Comparison of ENCODE assay signal across 8 cellular contexts in genomic region chr14:59274991-59275391, GRCh38.
DNase-seq lines count a peak whose midpoint lies in the region; ATAC-seq and TF ChIP-seq lines count a peak whose summit lies in the region.

No MANE protein-coding gene starts in this region.

- no TSS peak for BruUV-seq in Panc1 (replicated peaks; lab: Mats Ljungman, UMichigan)

- H3K27me3 ChIP-seq in Panc1 (ENCODE audit: control insufficient read depth, insufficient read depth, low read length) (no peaks in the 10 kb centered on the region), heart left ventricle (no peaks in the 10 kb centered on the region), aorta (ENCODE audit: control insufficient read depth in 1 of 2, insufficient read depth in 2 of 2, low read length in 1 of 2) (no peaks in the 10 kb centered on the region)

- DNase-seq in NCI-H510A (lab: John Stamatoyannopoulos, UW), result peak; percentile 10
- DNase-seq in NCI-H510A treated with DMSO at 0.1 percent for 48 hours (lab: John Stamatoyannopoulos, UW), result no peak
- no peak for DNase-seq in Panc1 (ENCODE audit: low read depth, low spot score)
- DNase-seq in heart left ventricle, result peak; percentile 27 to 68 (median 36)
- DNase-seq in aorta, result no peak
- DNase-seq in T-helper 9 cell, result no peak
- no peak for DNase-seq in stimulated activated CD4-positive, alpha-beta T cell treated with anti-CD3 and anti-CD28 coated beads, Interleukin-15, amount 100 ng/mL, for 24 hours

- H3K4me3 ChIP-seq in Panc1 (ENCODE audit: low read depth in 2 of 2, low read length in 2 of 2) (no peak overlapping the region), heart left ventricle (no peak overlapping the region), aorta (ENCODE audit: low read length in 2 of 2) (no peak overlapping the region)

- H3K36me3 ChIP-seq in Panc1 (ENCODE audit: control insufficient read depth, insufficient read depth, low read length) (no peaks in the 10 kb centered on the region), heart left ventricle (peaks cover 0 to 1% (median 0%) of the 10 kb centered on the region in 9 donors), aorta (ENCODE audit: control insufficient read depth in 1 of 2, insufficient read depth in 2 of 2, low read length in 1 of 2) (no peaks in the 10 kb centered on the region)

- H3K4me1 ChIP-seq in Panc1 (ENCODE audit: control insufficient read depth, insufficient read depth, low read length) (peaks cover 11% of the 10 kb centered on the region), heart left ventricle (peaks cover 0 to 78% (median 37%) of the 10 kb centered on the region in 12 donors), aorta (ENCODE audit: control insufficient read depth in 1 of 2, insufficient read depth in 2 of 2, low read length in 2 of 2) (peaks cover 4 to 9% of the 10 kb centered on the region in 2 donors)

- CTCF ChIA-PET in Panc1 (lab: Charles Lee), result no interaction called here

- in situ Hi-C loops in Panc1 (cut with HindIII; ENCODE audit: low pct_unique_long_range_greater_than_20kb, low sequenced_read_pairs), result no loop called here

- TF ChIP-seq POLR2A in heart left ventricle (IDR thresholded peaks at IDR 0.05), result no peak

- intact Hi-C loops in Panc1 (cut with micrococcal nuclease; ENCODE audit: unreplicated experiment), result no loop called here
- intact Hi-C loops in heart left ventricle (cut with DNase I), result no loop called here
- intact Hi-C loops in aorta (cut with DNase I), result loop anchor here (5.0 to 10.0 kb wide), 3 partner anchors 60 to 83 kb away; no protein-coding TSS in a partner anchor

- 33 to 42% (median 37%) methylated on average over 3 of the region's 3 CpGs for WGBS in heart left ventricle, 4 donors
- 3 to 7% methylated on average over 3 of the region's 3 CpGs for WGBS in aorta, 2 donors

- H3K27ac ChIP-seq in Panc1 (ENCODE audit: low read length), result peak overlapping the region; percentile 54
- peak overlapping the region in 9 of 12 donors; percentile 6 to 68 (median 39) for H3K27ac ChIP-seq in heart left ventricle
- peak overlapping the region; percentile 73 to 87 for H3K27ac ChIP-seq in aorta (ENCODE audit: low read depth in 1 of 2, low read length in 2 of 2)

- no peaks in the 10 kb centered on the region; the same call in 1 of the 2 replicates for H3K9me3 ChIP-seq in Panc1 (ENCODE audit: control insufficient read depth, insufficient read depth, low read depth, low read length)
- H3K9me3 ChIP-seq in heart left ventricle, result no peaks in the 10 kb centered on the region
- no peaks in the 10 kb centered on the region for H3K9me3 ChIP-seq in aorta (ENCODE audit: control insufficient read depth, low read length)

- peak; percentile 33 for ATAC-seq in HG02970 (IDR thresholded peaks at IDR 0.05; ENCODE audit: low FRiP score, unreplicated experiment)
- ATAC-seq in Panc1, result peak; percentile 60; the same call in 1 of the 2 replicates
- ATAC-seq in heart left ventricle, result peak; percentile 61 to 66 (median 63)
- ATAC-seq in aorta (ENCODE audit: low FRiP score), result peak; percentile 16

- POLR2A ChIA-PET in Panc1 (lab: Charles Lee), result no interaction called here

- TF ChIP-seq CTCF in Panc1 (IDR thresholded peaks at IDR 0.05) (no peak), heart left ventricle (IDR thresholded peaks at IDR 0.05) (no peak)

Comparison
In these comparisons a context has a peak if more than half of its experiments do, and no peak if none do; other contexts are left out.
1. DNase-seq: peak in NCI-H510A (single experiment) and heart left ventricle (5 of 5); none in NCI-H510A treated with DMSO at 0.1 percent for 48 hours (single experiment), Panc1 (single experiment), aorta (0 of 2), T-helper 9 cell (single experiment) and stimulated activated CD4-positive, alpha-beta T cell treated with anti-CD3 and anti-CD28 coated beads, Interleukin-15, amount 100 ng/mL, for 24 hours (single experiment).
2. intact Hi-C loops: an anchor here in aorta (5.0 to 10.0 kb wide); none called in Panc1 and heart left ventricle.
3. Peak in every context shown above with its lines, with median percentiles within 50 percentile points of each other: ATAC-seq and H3K27ac ChIP-seq.